Comparison of ENCODE assay signal across 1 cellular context in the genomic region with DNA sequence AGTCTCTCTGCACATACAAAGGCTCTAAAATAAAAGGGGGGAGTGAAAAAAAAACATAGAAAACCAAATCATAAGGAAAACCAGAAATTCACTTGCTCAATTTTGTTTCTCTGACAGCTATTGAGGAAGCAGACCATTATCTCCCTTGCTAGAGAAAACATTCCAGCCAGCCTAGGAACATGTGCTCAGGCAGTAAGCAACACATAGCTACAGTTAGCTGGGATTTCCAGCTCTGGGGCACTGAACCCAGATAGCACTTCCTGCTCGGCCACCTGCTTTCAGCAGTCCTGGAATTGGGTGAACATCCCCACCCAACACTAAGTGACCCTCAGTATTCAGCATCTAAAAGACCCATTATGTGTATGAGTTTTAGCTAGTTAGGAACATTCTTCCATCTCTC.
TF ChIP-seq lines count a peak whose summit lies in the region.

No MANE protein-coding gene starts in this region.

TF ChIP-seq in SK-N-SH treated with all-trans-retinoic acid at 6 μM for 48 hours, 23 proteins besides CTCF, POLR2A, EP300 and RAD21:
- TF ChIP-seq, protein P1, sequence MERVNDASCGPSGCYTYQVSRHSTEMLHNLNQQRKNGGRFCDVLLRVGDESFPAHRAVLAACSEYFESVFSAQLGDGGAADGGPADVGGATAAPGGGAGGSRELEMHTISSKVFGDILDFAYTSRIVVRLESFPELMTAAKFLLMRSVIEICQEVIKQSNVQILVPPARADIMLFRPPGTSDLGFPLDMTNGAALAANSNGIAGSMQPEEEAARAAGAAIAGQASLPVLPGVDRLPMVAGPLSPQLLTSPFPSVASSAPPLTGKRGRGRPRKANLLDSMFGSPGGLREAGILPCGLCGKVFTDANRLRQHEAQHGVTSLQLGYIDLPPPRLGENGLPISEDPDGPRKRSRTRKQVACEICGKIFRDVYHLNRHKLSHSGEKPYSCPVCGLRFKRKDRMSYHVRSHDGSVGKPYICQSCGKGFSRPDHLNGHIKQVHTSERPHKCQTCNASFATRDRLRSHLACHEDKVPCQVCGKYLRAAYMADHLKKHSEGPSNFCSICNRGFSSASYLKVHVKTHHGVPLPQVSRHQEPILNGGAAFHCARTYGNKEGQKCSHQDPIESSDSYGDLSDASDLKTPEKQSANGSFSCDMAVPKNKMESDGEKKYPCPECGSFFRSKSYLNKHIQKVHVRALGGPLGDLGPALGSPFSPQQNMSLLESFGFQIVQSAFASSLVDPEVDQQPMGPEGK (CRISPR knock-in tag; IDR thresholded peaks at IDR 0.05; ENCODE audit: borderline replicate concordance) = no peak
- no peak for TF ChIP-seq CREB5 (CRISPR knock-in tag; IDR thresholded peaks at IDR 0.05; ENCODE audit: low read depth)
- no peak for TF ChIP-seq POU6F1 (CRISPR knock-in tag; IDR thresholded peaks at IDR 0.05; ENCODE audit: borderline replicate concordance, low read depth)
- no peak for TF ChIP-seq ZNF70 (CRISPR knock-in tag; IDR thresholded peaks at IDR 0.05)
- no peak for TF ChIP-seq RARB (CRISPR knock-in tag; IDR thresholded peaks at IDR 0.05)
- no peak for TF ChIP-seq TCF4 (CRISPR knock-in tag; IDR thresholded peaks at IDR 0.05; ENCODE audit: borderline replicate concordance)
- TF ChIP-seq SNAI2 (CRISPR knock-in tag; IDR thresholded peaks at IDR 0.05) = no peak
- no peak for TF ChIP-seq GLIS3 (CRISPR knock-in tag; IDR thresholded peaks at IDR 0.05)
